14 cellular contexts compared by ENCODE assay signal in the genomic region with DNA sequence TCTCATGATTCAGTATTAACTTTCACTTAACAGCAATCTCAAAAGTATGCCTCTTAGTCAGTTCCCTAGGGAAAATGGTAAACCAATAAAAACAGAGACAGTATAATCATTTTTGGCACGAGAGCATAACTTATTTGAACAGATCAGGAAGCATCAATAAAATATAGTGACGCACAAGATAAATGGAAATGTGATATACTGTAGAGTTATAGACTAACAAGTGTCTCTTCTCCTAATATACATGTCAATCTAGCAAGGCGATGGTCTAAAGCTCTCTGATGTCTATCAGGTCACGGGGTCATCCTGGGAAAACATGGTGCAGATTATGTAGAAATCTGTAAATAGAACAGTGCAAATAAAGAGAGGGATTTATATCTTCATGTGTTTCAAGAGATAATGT.
DNase-seq lines count a peak whose midpoint lies in the region; ATAC-seq and TF ChIP-seq lines count a peak whose summit lies in the region.
"Had no signal": no experiment of that assay in that cellular context is flagged by ENCODE, and none has a peak within 500 bp of the region (broad histone marks: within the 10 kb centered on the region; RNA-seq: fewer than 3 reads in every experiment).

No MANE protein-coding gene starts in this region.

- H4K8ac ChIP-seq in mesenchymal stem cell (ENCODE audit: low read length), result no peak overlapping the region

- POLR2A ChIA-PET in naive thymus-derived CD4-positive, alpha-beta T cell (lab: Charles Lee), result no interaction called here
- POLR2A ChIA-PET in OCI-LY7 (lab: Charles Lee), result no interaction called here

- no peak for ATAC-seq in naive thymus-derived CD4-positive, alpha-beta T cell

- no peak overlapping the region for H3K4me3 Mint-ChIP-seq in naive thymus-derived CD4-positive, alpha-beta T cell
- H3K4me3 Mint-ChIP-seq: activated B cell treated with CpG ODN at 0.5 μM for 24 hours; central memory CD8-positive, alpha-beta T cell; neural crest cell had no signal

- peaks cover 0 to 32% (median 4%) of the 10 kb centered on the region in 11 donors for H3K9me3 Mint-ChIP-seq in naive thymus-derived CD4-positive, alpha-beta T cell

- H2AK5ac ChIP-seq in mesenchymal stem cell (ENCODE audit: low read length, severe bottlenecking), result no peak overlapping the region

- no TSS peak for BruUV-seq in OCI-LY7 (replicated peaks; lab: Mats Ljungman, UMichigan)

- H4K20me1 ChIP-seq in OCI-LY7 (ENCODE audit: insufficient read depth, low read length), result no peaks in the 10 kb centered on the region

- H3K27me3 Mint-ChIP-seq in naive thymus-derived CD4-positive, alpha-beta T cell, result no peaks in the 10 kb centered on the region
- H3K27me3 Mint-ChIP-seq: activated B cell treated with CpG ODN at 0.5 μM for 24 hours; central memory CD8-positive, alpha-beta T cell had no signal

- TF ChIP-seq CTCF in ascending aorta (IDR thresholded peaks at IDR 0.05) (no peak), OCI-LY7 (conservative IDR thresholded peaks at IDR 0.05; ENCODE audit: low read length) (no peak)

- H3K79me1 ChIP-seq in mesenchymal stem cell (replicated peaks; ENCODE audit: low read length, poor library complexity, severe bottlenecking), result no peaks in the 10 kb centered on the region

- peak overlapping the region; percentile 77 for H3K9ac ChIP-seq in mesenchymal stem cell (ENCODE audit: low read length)

- H3K4me2 ChIP-seq in mesenchymal stem cell (ENCODE audit: low read length, poor library complexity, severe bottlenecking) (no peak overlapping the region), OCI-LY7 (ENCODE audit: low read length) (no peak overlapping the region)
- H3K4me2 ChIP-seq: PC-9 had no signal

- in situ Hi-C loops in KBM-7 (cut with MboI; ENCODE audit: low pct_unique_long_range_greater_than_20kb, low sequenced_read_pairs), result no loop called here

- H3K9me3 ChIP-seq in ascending aorta (no peaks in the 10 kb centered on the region), mesenchymal stem cell (ENCODE audit: control insufficient read depth, low read length) (peaks cover 6% of the 10 kb centered on the region), OCI-LY7 (ENCODE audit: low read length) (no peaks in the 10 kb centered on the region)
- H3K9me3 ChIP-seq in naive thymus-derived CD4-positive, alpha-beta T cell (ENCODE audit: control insufficient read depth in 2 of 3, low read length in 3 of 3), result no peaks in the 10 kb centered on the region

- H3K4ac ChIP-seq in mesenchymal stem cell (ENCODE audit: low read depth in 1 of 2, low read length in 2 of 2), result no peak overlapping the region

- peak overlapping the region; percentile 9 to 28 for H3K27ac ChIP-seq in ascending aorta
- no peak overlapping the region for H3K27ac ChIP-seq in mesenchymal stem cell (ENCODE audit: low read length, poor library complexity, severe bottlenecking)
- no peak overlapping the region for H3K27ac ChIP-seq in naive thymus-derived CD4-positive, alpha-beta T cell (ENCODE audit: low read depth, low read length)
- H3K27ac ChIP-seq in OCI-LY7 (ENCODE audit: low read depth, low read length, poor library complexity, severe bottlenecking), result no peak overlapping the region
- H3K27ac ChIP-seq: HL-60, PC-9 had no signal

- intact Hi-C loops in ascending aorta (cut with DNase I), result loop anchor here (5.0 kb wide), 1 partner anchor 49 kb away; no protein-coding TSS in a partner anchor
- intact Hi-C loops in naive thymus-derived CD4-positive, alpha-beta T cell (cut with micrococcal nuclease), result no loop called here
- intact Hi-C loops in OCI-LY7 (cut with micrococcal nuclease; ENCODE audit: unreplicated experiment), result no loop called here

- H3K18ac ChIP-seq in mesenchymal stem cell (ENCODE audit: low read depth in 1 of 2, low read length in 2 of 2), result no peak overlapping the region

- H3K27me3 ChIP-seq in ascending aorta, result no peaks in the 10 kb centered on the region
- H3K27me3 ChIP-seq in mesenchymal stem cell (ENCODE audit: control insufficient read depth in 1 of 2, insufficient read depth in 1 of 2, low read length in 2 of 2), result no peaks in the 10 kb centered on the region
- H3K27me3 ChIP-seq in naive thymus-derived CD4-positive, alpha-beta T cell (ENCODE audit: control insufficient read depth in 2 of 2, insufficient read depth in 2 of 2, low read length in 2 of 2), result no peaks in the 10 kb centered on the region

- no peak overlapping the region for H2BK12ac ChIP-seq in mesenchymal stem cell (ENCODE audit: low read length in 2 of 2)

- CTCF ChIA-PET in naive thymus-derived CD4-positive, alpha-beta T cell (lab: Charles Lee), result no interaction called here
- CTCF ChIA-PET in OCI-LY7 (lab: Charles Lee; ENCODE audit: unreplicated experiment), result no interaction called here

- no peaks in the 10 kb centered on the region for H3K36me3 ChIP-seq in ascending aorta
- H3K36me3 ChIP-seq in mesenchymal stem cell (ENCODE audit: control insufficient read depth in 1 of 2, insufficient read depth in 2 of 2, low read depth in 1 of 2, low read length in 2 of 2), result no peaks in the 10 kb centered on the region
- H3K36me3 ChIP-seq in naive thymus-derived CD4-positive, alpha-beta T cell (ENCODE audit: control insufficient read depth in 2 of 3, insufficient read depth in 3 of 3, low read length in 3 of 3), result no peaks in the 10 kb centered on the region
- no peaks in the 10 kb centered on the region for H3K36me3 ChIP-seq in OCI-LY7 (ENCODE audit: insufficient read depth, low read length)

- no peaks in the 10 kb centered on the region for H3K9me2 ChIP-seq in OCI-LY7 (ENCODE audit: insufficient read depth, low read length)

- no peaks in the 10 kb centered on the region for H3K4me1 Mint-ChIP-seq in naive thymus-derived CD4-positive, alpha-beta T cell
- H3K4me1 Mint-ChIP-seq: activated B cell treated with CpG ODN at 0.5 μM for 24 hours; central memory CD8-positive, alpha-beta T cell had no signal

- no peak overlapping the region for H4K91ac ChIP-seq in mesenchymal stem cell (ENCODE audit: low read length)

- no peak overlapping the region for H3K27ac Mint-ChIP-seq in naive thymus-derived CD4-positive, alpha-beta T cell
- H3K27ac Mint-ChIP-seq: activated B cell treated with CpG ODN at 0.5 μM for 24 hours had no signal

- DNase-seq in DMS153 (lab: John Stamatoyannopoulos, UW) (peak; percentile 47), LHCN-M2 (ENCODE audit: low read depth) (peak; percentile 99), ascending aorta (ENCODE audit: low spot score in 2 of 2) (no peak), mesenchymal stem cell (peak; percentile 67), SKM-1 treated with dmso at 0.1 percent for 144 hours (lab: John Stamatoyannopoulos, UW; ENCODE audit: unreplicated experiment) (no peak), KBM-7 (no peak), OCI-LY7 (ENCODE audit: low spot score) (no peak)
- DNase-seq in naive thymus-derived CD4-positive, alpha-beta T cell, result no peak
- DNase-seq: activated B cell treated with CpG ODN at 0.5 μM for 24 hours, Calu3, PC-9 had no signal

- H3K14ac ChIP-seq in mesenchymal stem cell (ENCODE audit: low read length in 2 of 2), result no peak overlapping the region

- no peak overlapping the region for H2AFZ ChIP-seq in mesenchymal stem cell (ENCODE audit: low read depth, low read length)
- no peak overlapping the region for H2AFZ ChIP-seq in OCI-LY7 (ENCODE audit: low read length)
- H2AFZ ChIP-seq: PC-9 had no signal

- 55% methylated on average over 2 of the region's 4 CpGs for WGBS in mesenchymal stem cell

- no peak overlapping the region for H2BK120ac ChIP-seq in mesenchymal stem cell (ENCODE audit: low read depth, low read length)

- no peaks in the 10 kb centered on the region for H3K36me3 Mint-ChIP-seq in naive thymus-derived CD4-positive, alpha-beta T cell

- no peak overlapping the region for H3K23ac ChIP-seq in mesenchymal stem cell (ENCODE audit: low read length in 2 of 2)

- H2BK15ac ChIP-seq in mesenchymal stem cell (ENCODE audit: low read depth, poor library complexity, severe bottlenecking), result no peak overlapping the region

- peaks cover 0 to 14% of the 10 kb centered on the region in 2 donors for H3K4me1 ChIP-seq in ascending aorta
- H3K4me1 ChIP-seq in mesenchymal stem cell (ENCODE audit: control insufficient read depth, insufficient read depth, low read depth, low read length), result no peaks in the 10 kb centered on the region
- H3K4me1 ChIP-seq in naive thymus-derived CD4-positive, alpha-beta T cell (ENCODE audit: control insufficient read depth in 2 of 2, insufficient read depth in 2 of 2, low read length in 2 of 2), result no peaks in the 10 kb centered on the region
- no peaks in the 10 kb centered on the region for H3K4me1 ChIP-seq in OCI-LY7 (ENCODE audit: insufficient read depth, low read length, poor library complexity, severe bottlenecking)

- H3K79me2 ChIP-seq in OCI-LY7 (ENCODE audit: insufficient read depth, low read depth, low read length), result no peaks in the 10 kb centered on the region

- no peak overlapping the region for H2BK5ac ChIP-seq in mesenchymal stem cell (ENCODE audit: low read depth, low read length, poor library complexity, severe bottlenecking)

- H3K4me3 ChIP-seq in ascending aorta, result no peak overlapping the region
- no peak overlapping the region for H3K4me3 ChIP-seq in mesenchymal stem cell (ENCODE audit: insufficient read depth in 1 of 2, low read depth in 1 of 2, low read length in 2 of 2)
- H3K4me3 ChIP-seq in naive thymus-derived CD4-positive, alpha-beta T cell (ENCODE audit: low read length), result no peak overlapping the region
- H3K4me3 ChIP-seq in OCI-LY7 (ENCODE audit: low read depth, low read length, poor library complexity, severe bottlenecking), result no peak overlapping the region
- H3K4me3 ChIP-seq: PC-9 had no signal

Comparison
In these comparisons a context has a peak if more than half of its experiments do, and no peak if none do; other contexts are left out.
1. DNase-seq: peak in DMS153 (single experiment), LHCN-M2 (single experiment) and mesenchymal stem cell (single experiment); none in ascending aorta (0 of 2), SKM-1 treated with dmso at 0.1 percent for 144 hours (single experiment), KBM-7 (single experiment), naive thymus-derived CD4-positive, alpha-beta T cell (0 of 9) and OCI-LY7 (single experiment).
2. H3K27ac ChIP-seq: peak in ascending aorta (2 of 2); none in mesenchymal stem cell (single experiment), naive thymus-derived CD4-positive, alpha-beta T cell (single experiment) and OCI-LY7 (single experiment).